ENCODE assay signal across 30 cellular contexts in the genomic region with DNA sequence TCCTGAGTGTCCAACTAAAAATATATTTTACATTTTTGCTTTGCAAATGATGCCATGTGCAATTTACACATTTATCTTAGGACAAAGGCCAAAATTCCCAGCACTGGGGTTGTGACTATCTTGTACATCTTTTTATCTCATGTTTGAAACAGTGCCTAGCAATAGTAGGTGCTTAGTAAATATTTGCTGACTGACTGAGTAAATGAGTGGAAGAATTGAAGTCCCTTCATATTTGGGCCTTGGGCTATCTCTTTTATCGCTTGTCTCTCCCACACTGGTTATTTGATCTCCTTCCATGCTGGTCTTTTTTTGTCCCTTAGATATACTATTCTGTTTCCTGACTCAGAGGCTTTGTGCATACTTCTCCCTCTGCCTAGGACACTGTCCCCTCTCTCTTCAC.
"Had no signal": no experiment of that assay in that cellular context is flagged by ENCODE, and none has a peak within 500 bp of the region (broad histone marks: within the 10 kb centered on the region; RNA-seq: fewer than 3 reads in every experiment).

No MANE protein-coding gene starts in this region.

- H3K36me3 Mint-ChIP-seq: activated naive CD8-positive, alpha-beta T cell; WTC11 had no signal

- H3K27ac Mint-ChIP-seq: activated CD8-positive, alpha-beta T cell treated with anti-CD3 and anti-CD28 coated beads for 36 hours; activated naive CD8-positive, alpha-beta T cell; activated T-helper 17 cell treated with anti-CD3 and anti-CD28 coated beads, Interleukin-2, amount 50 U/mL, for 72 hours; effector memory CD8-positive, alpha-beta T cell; T-helper 17 cell; WTC11 had no signal

- H3K4me1 Mint-ChIP-seq: activated T-helper 17 cell treated with anti-CD3 and anti-CD28 coated beads, Interleukin-2, amount 50 U/mL, for 72 hours; T-helper 17 cell; WTC11 had no signal

- H3K4me1 ChIP-seq: esophagus muscularis mucosa, foreskin keratinocyte, gastrocnemius medialis, heart left ventricle had no signal

- H3K27ac ChIP-seq: esophagus muscularis mucosa, foreskin keratinocyte, gastrocnemius medialis, heart left ventricle had no signal

- H3K9me3 ChIP-seq: esophagus muscularis mucosa, gastrocnemius medialis had no signal

- H3K4me3 Mint-ChIP-seq: activated CD8-positive, alpha-beta T cell treated with anti-CD3 and anti-CD28 coated beads for 36 hours; activated naive CD8-positive, alpha-beta T cell; activated T-cell treated with anti-CD3 and anti-CD28 coated beads, Interleukin-2, amount 50 U/mL, for 4 hours; activated T-helper 17 cell treated with anti-CD3 and anti-CD28 coated beads, Interleukin-2, amount 50 U/mL, for 72 hours; effector memory CD8-positive, alpha-beta T cell; T-helper 17 cell; WTC11 had no signal

- H3K4me3 ChIP-seq: esophagus muscularis mucosa, gastrocnemius medialis, heart left ventricle had no signal

- H3K27me3 ChIP-seq: esophagus muscularis mucosa, gastrocnemius medialis, heart left ventricle had no signal

- FAIRE-seq: astrocyte, colon had no signal

- ATAC-seq: activated CD8-positive, alpha-beta T cell treated with anti-CD3 and anti-CD28 coated beads for 36 hours; activated T-cell treated with anti-CD3 and anti-CD28 coated beads, Interleukin-2, amount 50 U/mL, for 4 hours; activated T-helper 17 cell treated with anti-CD3 and anti-CD28 coated beads, Interleukin-2, amount 50 U/mL, for 72 hours; effector memory CD8-positive, alpha-beta T cell; foreskin keratinocyte; gastrocnemius medialis; heart left ventricle; T-helper 17 cell; WTC11 had no signal

- H3K36me3 ChIP-seq: gastrocnemius medialis had no signal

- H3K9me3 Mint-ChIP-seq: activated CD8-positive, alpha-beta T cell treated with anti-CD3 and anti-CD28 coated beads for 36 hours; activated T-cell treated with anti-CD3 and anti-CD28 coated beads, Interleukin-2, amount 50 U/mL, for 4 hours; activated T-helper 17 cell treated with anti-CD3 and anti-CD28 coated beads, Interleukin-2, amount 50 U/mL, for 72 hours; effector memory CD8-positive, alpha-beta T cell had no signal

- DNase-seq: activated CD4-positive, alpha-beta T cell treated with anti-CD3 and anti-CD28 coated beads for 1 hour; activated CD4-positive, alpha-beta T cell treated with anti-CD3 and anti-CD28 coated beads for 4 hours; activated CD4-positive, alpha-beta T cell treated with anti-CD3 and anti-CD28 coated beads, Interleukin-2, amount 50 U/mL, for 1 hour; activated CD4-positive, alpha-beta T cell treated with anti-CD3 and anti-CD28 coated beads, Interleukin-2, amount 50 U/mL, for 48 hours; activated CD8-positive, alpha-beta memory T cell treated with anti-CD3 and anti-CD28 coated beads for 24 hours; activated CD8-positive, alpha-beta T cell treated with anti-CD3 and anti-CD28 coated beads for 36 hours; activated effector memory CD4-positive, alpha-beta T cell treated with Interleukin-2 at 50 U/mL for 16 hours; activated gamma-delta T cell treated with Interleukin-2 at 50 U/mL for 16 hours; activated naive CD4-positive, alpha-beta T cell treated with anti-CD3 and anti-CD28 coated beads, Interleukin-2, amount 50 U/mL, for 16 hours; activated naive CD4-positive, alpha-beta T cell treated with Interleukin-2 at 50 U/mL for 16 hours; activated T-cell treated with anti-CD3 and anti-CD28 coated beads, Interleukin-2, amount 50 U/mL, for 4 hours; amniotic stem cell; anterior cingulate cortex; caudate nucleus; cortex of kidney; dermis blood vessel endothelial cell; effector CD4-positive, alpha-beta T cell; effector memory CD8-positive, alpha-beta T cell; erythroblast; foreskin keratinocyte; gastrocnemius medialis; glutamatergic neuron; heart left ventricle; T-helper 17 cell had no signal
